In genomic region chr11:656426-656825, GRCh38 we compare ENCODE assay signal across 24 cellular contexts. TPM values are rescaled to one million over a fixed set of nuclear protein-coding genes. Genes with fewer than 3 reads are reported as not detected.
"Had no signal": no experiment of that assay in that cellular context is flagged by ENCODE, and none has a peak within 500 bp of the region (broad histone marks: within the 10 kb centered on the region; RNA-seq: fewer than 3 reads in every experiment).

No MANE protein-coding gene starts in this region.

- H3K36me3 ChIP-seq: prostate gland had no signal

- H2AFZ ChIP-seq: neural progenitor cell had no signal

- H3K27me3 ChIP-seq: neural progenitor cell, pancreas, sigmoid colon, spleen, suprapubic skin, tibial artery, upper lobe of right lung had no signal

- H3K4me3 ChIP-seq: left ventricle myocardium inferior, lung, neural progenitor cell, pancreas, prostate gland, sigmoid colon, spleen, suprapubic skin, thoracic aorta, tibial artery, upper lobe of right lung had no signal

- H3K4me1 ChIP-seq: neural progenitor cell, prostate gland, sigmoid colon, tibial artery had no signal

- H3K9ac ChIP-seq: neural progenitor cell had no signal

- H3K27ac ChIP-seq: left ventricle myocardium inferior, neural progenitor cell, pancreas, prostate gland, sigmoid colon, spleen, suprapubic skin, thoracic aorta, tibial artery, upper lobe of right lung had no signal

- ATAC-seq: natural killer cell; pancreas; right cardiac atrium; stimulated activated effector memory CD8-positive, alpha-beta T cell treated with anti-CD3 and anti-CD28 coated beads, Interleukin-12 subunit alpha, Interleukin-12 subunit beta, amount 100 ng/mL, for 72 hours; upper lobe of right lung had no signal

- DNase-seq: hippocampal formation; immature natural killer cell; kidney; left ventricle myocardium inferior; mesendoderm; naive B cell; natural killer cell; nephron progenitor cell; pancreas; retina; sigmoid colon; spleen; stimulated activated CD4-positive, alpha-beta T cell treated with anti-CD3 and anti-CD28 coated beads, Interleukin-4, amount 100 ng/mL, for 24 hours; stimulated activated naive CD4-positive, alpha-beta T cell; tibial artery; trophoblast cell; upper lobe of right lung had no signal

- H3K9me3 ChIP-seq: left ventricle myocardium inferior, pancreas, prostate gland, sigmoid colon, spleen, suprapubic skin, thoracic aorta, tibial artery, upper lobe of right lung had no signal

- H3K4me2 ChIP-seq: neural progenitor cell had no signal

RNA-seq across cellular contexts. Expression of gene DRD4, which starts 19.4 kb away (rescaled TPM):
- polyA plus RNA-seq: immature natural killer cell had no signal

RNA-seq across cellular contexts. Expression of gene SCT, which starts 29.4 kb away (rescaled TPM):
- polyA plus RNA-seq: immature natural killer cell, lung, pancreas, right cardiac atrium had no signal

RNA-seq across cellular contexts. Expression of gene CDHR5, which starts 31.7 kb away (rescaled TPM):
- polyA plus RNA-seq: immature natural killer cell had no signal
